Comparison of ENCODE assay signal across 9 cellular contexts in genomic region chr1:205477759-205478247, GRCh38.
DNase-seq lines count a peak whose midpoint lies in the region; ATAC-seq lines count a peak whose summit lies in the region.
"Had no signal": no experiment of that assay in that cellular context is flagged by ENCODE, and none has a peak within 500 bp of the region (broad histone marks: within the 10 kb centered on the region; RNA-seq: fewer than 3 reads in every experiment).

No MANE protein-coding gene starts in this region.

- H3K36me3 ChIP-seq in mucosa of stomach (ENCODE audit: control insufficient read depth, insufficient read depth, low read length), result no peaks in the 10 kb centered on the region

- no peak overlapping the region for H3K4me3 ChIP-seq in mucosa of stomach (ENCODE audit: low read length)
- H3K4me3 ChIP-seq: SK-N-MC had no signal

- H3K9ac ChIP-seq in mucosa of stomach (ENCODE audit: low read length), result peak overlapping the region; percentile 15

- DNase-seq in DMS79 treated with DMSO at 0.1 percent for 48 hours (lab: John Stamatoyannopoulos, UW) (peak; percentile 96), NCI-H2107 treated with DMSO at 0.1 percent for 48 hours (lab: John Stamatoyannopoulos, UW; ENCODE audit: unreplicated experiment) (peak; percentile 76), cerebellar cortex (ENCODE audit: low spot score) (peak; percentile 80), hepatic stellate cell (ENCODE audit: low spot score) (no peak)

- peaks cover 10% of the 10 kb centered on the region for H3K4me1 ChIP-seq in mucosa of stomach (ENCODE audit: control insufficient read depth, insufficient read depth, low read length)

- ATAC-seq in GM21515 (IDR thresholded peaks at IDR 0.05; ENCODE audit: unreplicated experiment), result no peak
- no peak for ATAC-seq in HG03442 (IDR thresholded peaks at IDR 0.05; ENCODE audit: unreplicated experiment)
- no peak for ATAC-seq in HG03521 (IDR thresholded peaks at IDR 0.05; ENCODE audit: unreplicated experiment)

- H3K27me3 ChIP-seq in mucosa of stomach (ENCODE audit: control insufficient read depth, insufficient read depth, low read length), result peaks cover 14% of the 10 kb centered on the region

- H3K9me3 ChIP-seq in mucosa of stomach (ENCODE audit: control insufficient read depth, low read length), result no peaks in the 10 kb centered on the region
